Comparison of ENCODE assay signal across 9 cellular contexts in genomic region chr9:94156549-94157407, GRCh38.
A peak's percentile ranks its signal among the peaks of the same experiment; 100 is the strongest.
DNase-seq lines count a peak whose midpoint lies in the region; TF ChIP-seq lines count a peak whose summit lies in the region.
"Had no signal": no experiment of that assay in that cellular context is flagged by ENCODE, and none has a peak within 500 bp of the region (broad histone marks: within the 10 kb centered on the region; RNA-seq: fewer than 3 reads in every experiment).

No MANE protein-coding gene starts in this region.

- peak; percentile 5 to 72 (median 45) for DNase-seq in NCI-H1417 (lab: John Stamatoyannopoulos, UW)
- DNase-seq in NCI-H1417 treated with DMSO at 0.1 percent for 48 hours (lab: John Stamatoyannopoulos, UW): no peak
- DNase-seq in astrocyte of the hippocampus (ENCODE audit: low read depth, low spot score): peak; percentile 91
- DNase-seq in kidney glomerular epithelial cell (lab: John Stamatoyannopoulos, UW): peak; percentile 53
- DNase-seq in tibial artery: peak; percentile 77 to 80
- no peak for DNase-seq in activated T-helper 2 cell treated with anti-CD3 and anti-CD28 coated beads, Interferon-gamma antibody, Interleukin-2, Interleukin-4, amounts not matched to agents 10 μg/mL and 5 μg/mL and 100 μg/mL, durations not matched to agents 14 hours and 24 hours and 36 hours (ENCODE audit: low spot score)
- DNase-seq in islet precursor cell: no peak
- no peak for DNase-seq in activated CD4-positive, alpha-beta T cell treated with anti-CD3 and anti-CD28 coated beads for 4 hours

- H3K36me3 Mint-ChIP-seq in activated T-helper 2 cell treated with anti-CD3 and anti-CD28 coated beads, Interferon-gamma antibody, Interleukin-2, Interleukin-4, amounts not matched to agents 10 μg/mL and 5 μg/mL and 100 μg/mL, durations not matched to agents 14 hours and 24 hours and 36 hours (ENCODE audit: low read depth): no peaks in the 10 kb centered on the region

- H3K27me3 Mint-ChIP-seq in activated T-helper 2 cell treated with anti-CD3 and anti-CD28 coated beads, Interferon-gamma antibody, Interleukin-2, Interleukin-4, amounts not matched to agents 10 μg/mL and 5 μg/mL and 100 μg/mL, durations not matched to agents 14 hours and 24 hours and 36 hours (ENCODE audit: low read depth): peaks cover 2% of the 10 kb centered on the region
- H3K27me3 Mint-ChIP-seq: memory B cell had no signal

- no peak for TF ChIP-seq CTCF in tibial artery (IDR thresholded peaks at IDR 0.05)

- H3K27ac ChIP-seq in tibial artery: peak overlapping the region; percentile 15 to 36

- H3K9me3 Mint-ChIP-seq in activated T-helper 2 cell treated with anti-CD3 and anti-CD28 coated beads, Interferon-gamma antibody, Interleukin-2, Interleukin-4, amounts not matched to agents 10 μg/mL and 5 μg/mL and 100 μg/mL, durations not matched to agents 14 hours and 24 hours and 36 hours: peaks cover 7% of the 10 kb centered on the region
- H3K9me3 Mint-ChIP-seq: memory B cell had no signal

- H3K4me3 Mint-ChIP-seq in activated T-helper 2 cell treated with anti-CD3 and anti-CD28 coated beads, Interferon-gamma antibody, Interleukin-2, Interleukin-4, amounts not matched to agents 10 μg/mL and 5 μg/mL and 100 μg/mL, durations not matched to agents 14 hours and 24 hours and 36 hours (ENCODE audit: low read depth): no peak overlapping the region
- H3K4me3 Mint-ChIP-seq: memory B cell had no signal

- no peak overlapping the region for H3K27ac Mint-ChIP-seq in activated T-helper 2 cell treated with anti-CD3 and anti-CD28 coated beads, Interferon-gamma antibody, Interleukin-2, Interleukin-4, amounts not matched to agents 10 μg/mL and 5 μg/mL and 100 μg/mL, durations not matched to agents 14 hours and 24 hours and 36 hours
- H3K27ac Mint-ChIP-seq: memory B cell had no signal

- peaks cover 0 to 34% (median 30%) of the 10 kb centered on the region in 4 donors for H3K4me1 ChIP-seq in tibial artery

- no peaks in the 10 kb centered on the region for H3K27me3 ChIP-seq in tibial artery

- intact Hi-C loops in tibial artery (cut with DNase I; ENCODE audit: low total_unique reads): no loop called here
- intact Hi-C loops in activated T-helper 2 cell treated with anti-CD3 and anti-CD28 coated beads, Interferon-gamma antibody, Interleukin-2, Interleukin-4, amounts not matched to agents 10 μg/mL and 5 μg/mL and 100 μg/mL, durations not matched to agents 14 hours and 24 hours and 36 hours (cut with micrococcal nuclease): no loop called here

- H3K4me1 Mint-ChIP-seq in activated T-helper 2 cell treated with anti-CD3 and anti-CD28 coated beads, Interferon-gamma antibody, Interleukin-2, Interleukin-4, amounts not matched to agents 10 μg/mL and 5 μg/mL and 100 μg/mL, durations not matched to agents 14 hours and 24 hours and 36 hours (ENCODE audit: low read depth): peaks cover 8% of the 10 kb centered on the region

- no peaks in the 10 kb centered on the region for H3K9me3 ChIP-seq in tibial artery

- H3K36me3 ChIP-seq in tibial artery: no peaks in the 10 kb centered on the region

- no peak overlapping the region for H3K4me3 ChIP-seq in tibial artery

Comparison
In these comparisons a context has a peak if more than half of its experiments do, and no peak if none do; other contexts are left out.
1. DNase-seq: peak in NCI-H1417 (3 of 3), astrocyte of the hippocampus (single experiment), kidney glomerular epithelial cell (single experiment) and tibial artery (2 of 2); none in NCI-H1417 treated with DMSO at 0.1 percent for 48 hours (single experiment), activated T-helper 2 cell treated with anti-CD3 and anti-CD28 coated beads, Interferon-gamma antibody, Interleukin-2, Interleukin-4, amounts not matched to agents 10 μg/mL and 5 μg/mL and 100 μg/mL, durations not matched to agents 14 hours and 24 hours and 36 hours (single experiment), islet precursor cell (single experiment) and activated CD4-positive, alpha-beta T cell treated with anti-CD3 and anti-CD28 coated beads for 4 hours (0 of 2).